ENCODE assay signal across 26 cellular contexts in the genomic region with DNA sequence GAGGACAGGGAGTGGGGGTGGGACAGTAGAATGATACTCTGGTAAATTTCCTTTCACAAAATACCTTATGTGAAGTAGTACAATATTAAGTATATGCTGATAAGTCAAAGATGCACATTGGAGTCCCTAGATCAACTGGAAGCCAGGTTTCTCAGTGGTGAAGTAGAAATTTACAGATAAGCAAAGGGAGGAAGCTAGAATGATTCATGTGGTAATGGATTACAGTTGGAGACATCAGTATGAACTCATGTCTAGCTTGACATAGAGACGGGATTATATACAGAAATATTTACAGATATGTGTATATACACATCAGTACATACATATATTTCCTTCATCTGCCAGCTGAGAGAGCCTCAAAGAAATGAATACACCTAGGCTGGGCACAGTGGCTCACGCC.
"Had no signal": no experiment of that assay in that cellular context is flagged by ENCODE, and none has a peak within 500 bp of the region (broad histone marks: within the 10 kb centered on the region; RNA-seq: fewer than 3 reads in every experiment).

No MANE protein-coding gene starts in this region.

- H3K4me1 ChIP-seq: breast epithelium had no signal

- H3K4me3 ChIP-seq: breast epithelium, SK-N-MC had no signal

- DNase-seq: activated CD4-positive, alpha-beta T cell treated with anti-CD3 and anti-CD28 coated beads for 4 hours; activated CD8-positive, alpha-beta memory T cell treated with anti-CD3 and anti-CD28 coated beads, Interleukin-2, amount 50 U/mL, for 4 hours; activated CD8-positive, alpha-beta T cell treated with anti-CD3 and anti-CD28 coated beads for 36 hours; activated gamma-delta T cell treated with Interleukin-2 at 50 U/mL for 16 hours; activated naive CD4-positive, alpha-beta T cell treated with anti-CD3 and anti-CD28 coated beads, Interleukin-2, amount 10 ng/mL, durations not matched to agents 7 days and 5 days; activated naive CD8-positive, alpha-beta T cell treated with anti-CD3 and anti-CD28 coated beads for 36 hours; activated T-cell treated with anti-CD3 and anti-CD28 coated beads, Interleukin-2, amount 50 U/mL, for 72 hours; aorta; caudate nucleus; Karpas-422; NCI-H1048; NCI-H1417; NCI-H1930; NCI-H2171 treated with DMSO at 0.1 percent for 48 hours; NCI-H345; NCI-H510A; NCI-H526 treated with DMSO at 0.1 percent for 48 hours; NCI-H82; RPMI8226; T-cell; T1000 had no signal

- H3K9me3 ChIP-seq: breast epithelium had no signal

- ATAC-seq: activated CD4-positive, CD25-positive, alpha-beta regulatory T cell treated with anti-CD3 and anti-CD28 coated beads, Interleukin-2, amount 50 U/mL, for 24 hours; activated CD8-positive, alpha-beta T cell treated with anti-CD3 and anti-CD28 coated beads for 36 hours; activated T-cell treated with anti-CD3 and anti-CD28 coated beads, Interleukin-2, amount 50 U/mL, for 72 hours; Panc1; Right ventricle myocardium inferior; T-cell had no signal

- H3K27me3 ChIP-seq: breast epithelium had no signal

- H3K27ac ChIP-seq: breast epithelium, SK-N-MC had no signal

- H3K36me3 ChIP-seq: breast epithelium had no signal
